ENCODE assay signal across 8 cellular contexts in the genomic region with DNA sequence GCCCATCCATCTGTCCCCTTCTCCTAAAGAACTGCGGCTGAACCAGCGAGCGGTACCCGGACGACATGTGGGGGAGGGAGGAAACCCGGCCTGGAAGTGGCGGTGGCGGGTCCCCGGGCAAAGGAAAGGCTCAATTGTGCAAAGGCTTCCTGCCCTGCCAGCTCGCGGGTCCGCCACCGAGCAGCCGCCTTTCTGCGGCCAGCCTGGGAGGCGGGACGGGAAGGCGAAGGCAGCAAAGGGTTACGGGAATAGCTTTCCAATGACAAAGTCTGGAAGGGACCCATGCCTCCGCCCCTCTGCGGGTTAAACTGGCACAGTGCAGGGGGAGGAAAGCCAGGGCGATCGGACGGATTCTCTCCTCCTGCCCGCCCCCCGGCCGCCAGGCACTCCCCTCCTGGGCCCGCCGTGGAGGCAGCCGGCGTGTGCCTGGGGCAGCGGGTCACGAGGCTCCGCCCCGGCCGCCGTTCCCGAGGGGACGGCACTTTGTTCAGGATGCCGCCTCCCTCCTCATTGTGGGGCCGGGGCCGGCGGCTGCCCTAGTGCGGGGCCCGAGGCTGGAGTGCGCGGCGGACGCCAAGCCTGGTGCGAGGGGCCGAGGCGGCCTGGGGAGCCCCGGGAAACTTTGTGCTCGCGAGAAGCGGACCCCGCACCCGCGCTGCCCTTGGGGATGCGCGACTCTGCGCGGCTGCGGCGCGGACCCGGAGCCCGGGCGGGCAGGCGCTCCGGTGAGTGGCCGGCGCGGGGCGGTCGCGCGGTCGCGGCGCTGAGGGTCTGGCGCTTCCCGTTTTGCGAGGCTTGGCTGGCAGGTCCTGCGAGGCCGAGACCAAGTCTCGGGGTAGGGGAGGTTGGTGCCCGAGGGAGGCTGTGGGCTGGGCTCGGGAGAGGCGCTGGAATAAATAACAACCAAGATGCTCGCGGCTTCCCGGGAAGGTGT. TPM values are rescaled to one million over a fixed set of nuclear protein-coding genes. Genes with fewer than 3 reads are reported as not detected.
DNase-seq lines count a peak whose midpoint lies in the region; ATAC-seq and TF ChIP-seq lines count a peak whose summit lies in the region.

TSS of gene NAV1 (plus strand) at position 510 of the 934 bp plus-strand sequence. CDS start 83,758 bp downstream, outside the sequence.

- no peak within 1 kb of the TSS for H3K27ac ChIP-seq in CD8-positive, alpha-beta T cell (ENCODE audit: low read depth, low read length)
- peak within 1 kb of the TSS; percentile 75 for H3K27ac ChIP-seq in mesenchymal stem cell (ENCODE audit: low read length, poor library complexity, severe bottlenecking)
- H3K27ac ChIP-seq in temporal lobe (ENCODE audit: low read depth, low read length) = peak within 1 kb of the TSS; percentile 77

- H2AK5ac ChIP-seq in mesenchymal stem cell (ENCODE audit: low read length, severe bottlenecking) = peak within 1 kb of the TSS; percentile 17

- DNase-seq in CD8-positive, alpha-beta T cell = no peak
- DNase-seq in HEK293T (ENCODE audit: extremely low spot score) (peak; percentile 57), T1000 (lab: John Stamatoyannopoulos, UW) (peak; percentile 83), epidermal melanocyte (ENCODE audit: insufficient read length, low spot score) (peak; percentile 78), mesenchymal stem cell (peak; percentile 89), activated gamma-delta T cell treated with Interleukin-2 at 50 U/mL for 16 hours (no peak)

- peak within 1 kb of the TSS; percentile 86 to 98 for H2BK12ac ChIP-seq in mesenchymal stem cell (ENCODE audit: low read length in 2 of 2)

- H3K9ac ChIP-seq in mesenchymal stem cell (ENCODE audit: low read length) = peak within 1 kb of the TSS; percentile 93

- no peak for ATAC-seq in CD8-positive, alpha-beta T cell
- ATAC-seq in GM19455 (IDR thresholded peaks at IDR 0.05; ENCODE audit: unreplicated experiment) = no peak

- H3K4me1 ChIP-seq in CD8-positive, alpha-beta T cell (ENCODE audit: insufficient read depth, low read length) = peaks cover 16% of the 10 kb centered on the region
- peaks cover 25% of the 10 kb centered on the region for H3K4me1 ChIP-seq in mesenchymal stem cell (ENCODE audit: control insufficient read depth, insufficient read depth, low read depth, low read length)

- peaks cover 12% of the 10 kb centered on the region for H3K4me1 Mint-ChIP-seq in CD8-positive, alpha-beta T cell (ENCODE audit: low read depth)

- peak within 1 kb of the TSS; percentile 81 for H2AFZ ChIP-seq in mesenchymal stem cell (ENCODE audit: low read depth, low read length)

- peak within 1 kb of the TSS; percentile 43 for H3K4me3 ChIP-seq in CD8-positive, alpha-beta T cell (ENCODE audit: low read depth, low read length)
- peak within 1 kb of the TSS; percentile 74 to 94 for H3K4me3 ChIP-seq in mesenchymal stem cell (ENCODE audit: insufficient read depth in 1 of 2, low read depth in 1 of 2, low read length in 2 of 2)

- POLR2A ChIA-PET in CD8-positive, alpha-beta T cell (lab: Charles Lee) = no interaction called here
- POLR2A ChIA-PET in HEK293T (lab: Yijun Ruan, JAX) = no interaction called here

- peak within 1 kb of the TSS; percentile 17 to 97 for H3K14ac ChIP-seq in mesenchymal stem cell (ENCODE audit: low read length in 2 of 2)

- peaks cover 57% of the 10 kb centered on the region for H3K27me3 Mint-ChIP-seq in CD8-positive, alpha-beta T cell (ENCODE audit: low read depth)

- TF ChIP-seq CTCF in CD8-positive, alpha-beta T cell (IDR thresholded peaks at IDR 0.05) = no peak

- peak within 1 kb of the TSS; percentile 78 for H3K4me3 Mint-ChIP-seq in CD8-positive, alpha-beta T cell

- peak within 1 kb of the TSS in 1 of 2 experiments; percentile 72 for H3K23ac ChIP-seq in mesenchymal stem cell (ENCODE audit: low read length in 2 of 2)

- no peaks in the 10 kb centered on the region for H3K36me3 Mint-ChIP-seq in CD8-positive, alpha-beta T cell

- peaks cover 26% of the 10 kb centered on the region for H3K27me3 ChIP-seq in CD8-positive, alpha-beta T cell (ENCODE audit: insufficient read depth, low read length)
- H3K27me3 ChIP-seq in mesenchymal stem cell (ENCODE audit: control insufficient read depth in 1 of 2, insufficient read depth in 1 of 2, low read length in 2 of 2) = no peaks in the 10 kb centered on the region

- H3K27ac Mint-ChIP-seq in CD8-positive, alpha-beta T cell = no peak within 1 kb of the TSS

- peak within 1 kb of the TSS; percentile 33 for H2BK5ac ChIP-seq in mesenchymal stem cell (ENCODE audit: low read depth, low read length, poor library complexity, severe bottlenecking)

- H4K8ac ChIP-seq in mesenchymal stem cell (ENCODE audit: low read length) = peak within 1 kb of the TSS; percentile 90

- H3K9me3 ChIP-seq in CD8-positive, alpha-beta T cell (ENCODE audit: low read length) = no peaks in the 10 kb centered on the region
- no peaks in the 10 kb centered on the region for H3K9me3 ChIP-seq in mesenchymal stem cell (ENCODE audit: control insufficient read depth, low read length)

- CTCF ChIA-PET in CD8-positive, alpha-beta T cell (lab: Charles Lee) = interaction anchor here (1.0 to 3.3 kb wide), 4 partner anchors 13 to 26 kb away, joined by 3 to 13 read pairs (median 6); no protein-coding TSS in a partner anchor
- CTCF ChIA-PET in HEK293T (lab: Yijun Ruan, JAX) = interaction anchor here (1.0 kb wide), 1 partner anchor 26 kb away, joined by 4 read pairs; no protein-coding TSS in a partner anchor

- no peaks in the 10 kb centered on the region for H3K36me3 ChIP-seq in CD8-positive, alpha-beta T cell (ENCODE audit: insufficient read depth, low read length)
- H3K36me3 ChIP-seq in mesenchymal stem cell (ENCODE audit: control insufficient read depth in 1 of 2, insufficient read depth in 2 of 2, low read depth in 1 of 2, low read length in 2 of 2) = no peaks in the 10 kb centered on the region

- peak within 1 kb of the TSS; percentile 85 for H4K91ac ChIP-seq in mesenchymal stem cell (ENCODE audit: low read length)

- H2BK15ac ChIP-seq in mesenchymal stem cell (ENCODE audit: low read depth, poor library complexity, severe bottlenecking) = peak within 1 kb of the TSS; percentile 97

- H3K4ac ChIP-seq in mesenchymal stem cell (ENCODE audit: low read depth in 1 of 2, low read length in 2 of 2) = peak within 1 kb of the TSS; percentile 67 to 96

- H2BK120ac ChIP-seq in mesenchymal stem cell (ENCODE audit: low read depth, low read length) = peak within 1 kb of the TSS; percentile 80

- under 1% methylated on average over 80 of the region's 93 CpGs for WGBS in mesenchymal stem cell

- H3K9me3 Mint-ChIP-seq in CD8-positive, alpha-beta T cell = no peaks in the 10 kb centered on the region

- intact Hi-C loops in CD8-positive, alpha-beta T cell (cut with DNase I, micrococcal nuclease) = no loop called here

- peak within 1 kb of the TSS; percentile 92 for H3K4me2 ChIP-seq in mesenchymal stem cell (ENCODE audit: low read length, poor library complexity, severe bottlenecking)

- peak within 1 kb of the TSS; percentile 92 to 93 for H3K18ac ChIP-seq in mesenchymal stem cell (ENCODE audit: low read depth in 1 of 2, low read length in 2 of 2)

- peaks cover 2% of the 10 kb centered on the region for H3K79me1 ChIP-seq in mesenchymal stem cell (replicated peaks; ENCODE audit: low read length, poor library complexity, severe bottlenecking)

TF ChIP-seq in HEK293T, 16 proteins besides CTCF, POLR2A, EP300 and RAD21:
- TF ChIP-seq L3MBTL2 (conservative IDR thresholded peaks at IDR 0.05) = peak; percentile 46; the same call in 1 of the 2 replicates
- TF ChIP-seq SP1 (IDR thresholded peaks at IDR 0.05) = no peak

RNA-seq across cellular contexts. Expression of gene NAV1, which starts in this region (rescaled TPM):
- 1 to 10 TPM; 1.6 to 1.8 TPM for total RNA-seq in CD8-positive, alpha-beta T cell
- 51.4 TPM for polyA plus RNA-seq in mesenchymal stem cell (2013, experiment 1 of 2)
- 45.4 TPM for polyA plus RNA-seq in mesenchymal stem cell (2013, experiment 2 of 2)
- 78.4 TPM for total RNA-seq in temporal lobe

Comparison
In these comparisons a context has a peak if more than half of its experiments do, and no peak if none do; other contexts are left out.
1. RNA of gene NAV1 (total RNA-seq): 78.4 TPM in temporal lobe (single experiment); 1.6 to 1.8 TPM in CD8-positive, alpha-beta T cell; every median in the first group is over 10 times any median in the second.
2. DNase-seq: peak in HEK293T (single experiment), T1000 (single experiment), epidermal melanocyte (single experiment) and mesenchymal stem cell (single experiment); none in CD8-positive, alpha-beta T cell (0 of 7) and activated gamma-delta T cell treated with Interleukin-2 at 50 U/mL for 16 hours (single experiment).